In the genomic region with DNA sequence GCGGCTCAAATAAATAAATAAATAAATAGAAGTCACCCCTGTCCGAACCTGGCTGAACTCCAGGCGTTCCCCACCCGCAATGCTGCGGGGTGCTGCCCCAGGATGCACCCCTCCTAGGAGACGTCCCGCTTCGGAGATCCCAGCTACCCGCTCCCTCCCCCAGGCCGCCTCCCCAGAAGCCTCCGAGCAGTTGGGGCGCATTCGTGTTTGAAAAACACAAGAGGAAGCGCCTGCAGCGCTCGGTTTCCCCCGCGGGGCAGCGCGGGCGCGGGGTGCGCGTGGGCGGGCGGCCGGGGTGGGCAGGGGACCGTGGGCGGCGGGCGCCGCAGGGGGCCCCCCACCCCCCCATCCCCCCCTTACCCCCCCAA, we compare ENCODE assay signal across 8 cellular contexts. TPM values are rescaled to one million over a fixed set of nuclear protein-coding genes. Genes with fewer than 3 reads are reported as not detected.
DNase-seq lines count a peak whose midpoint lies in the region; ATAC-seq and TF ChIP-seq lines count a peak whose summit lies in the region.

No MANE protein-coding gene starts in this region.

- H3K4me3 Mint-ChIP-seq in activated naive CD8-positive, alpha-beta T cell treated with anti-CD3 and anti-CD28 coated beads, Interleukin-2, amount 10 ng/mL, durations not matched to agents 7 days and 5 days = peak overlapping the region; percentile 93

- intact Hi-C loops in heart right ventricle (cut with DNase I) = no loop called here
- intact Hi-C loops in psoas muscle (cut with DNase I) = no loop called here

- H3K27ac Mint-ChIP-seq in activated naive CD8-positive, alpha-beta T cell treated with anti-CD3 and anti-CD28 coated beads, Interleukin-2, amount 10 ng/mL, durations not matched to agents 7 days and 5 days = peak overlapping the region; percentile 98

- peaks cover 4% of the 10 kb centered on the region for H3K9me3 Mint-ChIP-seq in activated naive CD8-positive, alpha-beta T cell treated with anti-CD3 and anti-CD28 coated beads, Interleukin-2, amount 10 ng/mL, durations not matched to agents 7 days and 5 days

- H3K9me3 ChIP-seq in heart right ventricle (no peaks in the 10 kb centered on the region), psoas muscle (no peaks in the 10 kb centered on the region)

- H3K27ac ChIP-seq in heart right ventricle (peak overlapping the region; percentile 61 to 97 (median 88)), psoas muscle (peak overlapping the region; percentile 64)

- H3K36me3 Mint-ChIP-seq in activated naive CD8-positive, alpha-beta T cell treated with anti-CD3 and anti-CD28 coated beads, Interleukin-2, amount 10 ng/mL, durations not matched to agents 7 days and 5 days = peaks cover 12% of the 10 kb centered on the region

- peaks cover 3 to 45% (median 31%) of the 10 kb centered on the region in 9 donors for H3K4me1 ChIP-seq in heart right ventricle
- H3K4me1 ChIP-seq in psoas muscle = peaks cover 8% of the 10 kb centered on the region

- POLR2A ChIA-PET in activated naive CD8-positive, alpha-beta T cell treated with anti-CD3 and anti-CD28 coated beads, Interleukin-2, amount 10 ng/mL, durations not matched to agents 7 days and 5 days (lab: Charles Lee) = interaction anchor here (0.8 to 1.9 kb wide), 7 partner anchors 9 to 114 kb away, joined by 3 to 12 read pairs (median 4); no protein-coding TSS in a partner anchor

- no peaks in the 10 kb centered on the region for H3K27me3 Mint-ChIP-seq in activated naive CD8-positive, alpha-beta T cell treated with anti-CD3 and anti-CD28 coated beads, Interleukin-2, amount 10 ng/mL, durations not matched to agents 7 days and 5 days

- H3K4me1 Mint-ChIP-seq in activated naive CD8-positive, alpha-beta T cell treated with anti-CD3 and anti-CD28 coated beads, Interleukin-2, amount 10 ng/mL, durations not matched to agents 7 days and 5 days = peaks cover 44% of the 10 kb centered on the region

- peak overlapping the region; percentile 47 to 82 (median 70) for H3K4me3 ChIP-seq in heart right ventricle
- peak overlapping the region; percentile 67 for H3K4me3 ChIP-seq in psoas muscle

- DNase-seq in ELR (ENCODE audit: low read depth) = peak; percentile 37
- DNase-seq in M059J (ENCODE audit: low read depth) = peak; percentile 47
- peak; percentile 66 for DNase-seq in activated naive CD8-positive, alpha-beta T cell treated with anti-CD3 and anti-CD28 coated beads, Interleukin-2, amount 10 ng/mL, durations not matched to agents 7 days and 5 days
- peak in 1 of 2 donors; percentile 43 for DNase-seq in heart right ventricle
- DNase-seq in psoas muscle = peak in 1 of 2 donors; percentile 65
- no peak for DNase-seq in cortex of kidney (lab: John Stamatoyannopoulos, UW)
- DNase-seq in NK-92 (lab: John Stamatoyannopoulos, UW; ENCODE audit: unreplicated experiment) = no peak

- WGBS in heart right ventricle, 2 donors = 0% methylated on average over 31 to 32 of the region's 32 CpGs
- WGBS in psoas muscle, 3 donors = 1 to 4% (median 2%) methylated on average over 20 to 32 of the region's 32 CpGs

- no peaks in the 10 kb centered on the region for H3K27me3 ChIP-seq in heart right ventricle
- peaks cover 0 to 2% (median 0%) of the 10 kb centered on the region in 3 donors for H3K27me3 ChIP-seq in psoas muscle (ENCODE audit: insufficient read depth in 3 of 3, low read length in 2 of 3)

- peak; percentile 65 for ATAC-seq in activated naive CD8-positive, alpha-beta T cell treated with anti-CD3 and anti-CD28 coated beads, Interleukin-2, amount 10 ng/mL, durations not matched to agents 7 days and 5 days (ENCODE audit: low read depth)
- peak; percentile 15 to 44 (median 26) for ATAC-seq in heart right ventricle
- ATAC-seq in psoas muscle = peak; percentile 9 to 51 (median 17)
- ATAC-seq in HG03097 (IDR thresholded peaks at IDR 0.05; ENCODE audit: low FRiP score, unreplicated experiment) = no peak

- H3K36me3 ChIP-seq in heart right ventricle = no peaks in the 10 kb centered on the region
- no peaks in the 10 kb centered on the region for H3K36me3 ChIP-seq in psoas muscle (ENCODE audit: insufficient read depth in 1 of 2, low read depth in 1 of 2)

- TF ChIP-seq CTCF in heart right ventricle (IDR thresholded peaks at IDR 0.05) = no peak
- no peak for TF ChIP-seq CTCF in psoas muscle (IDR thresholded peaks at IDR 0.05)

RNA-seq across cellular contexts. Expression of a gene that starts 27.3 kb away (rescaled TPM):
- 4.1 and 6.8 TPM in 2 replicates for total RNA-seq in M059J (2014; rRNA removed; shearing (Covaris generic))
- 10 to 100 TPM; 56.4 to 56.8 TPM for total RNA-seq in activated naive CD8-positive, alpha-beta T cell treated with anti-CD3 and anti-CD28 coated beads, Interleukin-2, amount 10 ng/mL, durations not matched to agents 7 days and 5 days
- total RNA-seq in heart right ventricle (10 to 100 TPM in 1 of 10 donors, 1 to 10 TPM in 9; 3.6 to 10.9 (median 4.8) TPM), psoas muscle (1 to 10 TPM; 1.9 to 3.1 (median 2.2) TPM)
- polyA plus RNA-seq in heart right ventricle (1 to 10 TPM; 2.2 to 3.8 TPM), psoas muscle (1 to 10 TPM in 2 of 3 donors, under 1 TPM in 1; 0.74 to 1.1 (median 1.0) TPM)

RNA-seq across cellular contexts. Expression of a gene that starts 34.2 kb away (rescaled TPM):
- 1.5 and 3.9 TPM in 2 replicates for total RNA-seq in M059J (2014; rRNA removed; shearing (Covaris generic))
- total RNA-seq in activated naive CD8-positive, alpha-beta T cell treated with anti-CD3 and anti-CD28 coated beads, Interleukin-2, amount 10 ng/mL, durations not matched to agents 7 days and 5 days = 10 to 100 TPM; 58.6 to 59.8 TPM
- total RNA-seq in heart right ventricle (10 to 100 TPM; 17.7 to 73.7 (median 22.5) TPM), psoas muscle (10 to 100 TPM; 10.2 to 62.0 (median 52.2) TPM)
- polyA plus RNA-seq in heart right ventricle (10 to 100 TPM; 16.3 to 16.6 TPM), psoas muscle (100 to 1,000 TPM in 1 of 3 donors, 10 to 100 TPM in 2; 28.1 to 131 (median 33.4) TPM)

Comparison
In these comparisons a context has a peak if more than half of its experiments do, and no peak if none do; other contexts are left out.
1. DNase-seq: peak in ELR (single experiment), M059J (single experiment) and activated naive CD8-positive, alpha-beta T cell treated with anti-CD3 and anti-CD28 coated beads, Interleukin-2, amount 10 ng/mL, durations not matched to agents 7 days and 5 days (single experiment); none in cortex of kidney (single experiment) and NK-92 (single experiment).